Comparison of ENCODE assay signal across 8 cellular contexts in genomic region chr4:165208322-165208652, GRCh38. TPM values are rescaled to one million over a fixed set of nuclear protein-coding genes. Genes with fewer than 3 reads are reported as not detected.
A peak's percentile ranks its signal among the peaks of the same experiment; 100 is the strongest.
DNase-seq lines count a peak whose midpoint lies in the region; ATAC-seq, FAIRE-seq and TF ChIP-seq lines count a peak whose summit lies in the region.

No MANE protein-coding gene starts in this region.

- H3K4me1 Mint-ChIP-seq in stimulated activated effector memory CD8-positive, alpha-beta T cell treated with anti-CD3 and anti-CD28 coated beads, Interleukin-12 subunit alpha, Interleukin-12 subunit beta, amount 100 ng/mL, for 72 hours, result peaks cover 76% of the 10 kb centered on the region

- no peaks in the 10 kb centered on the region for H3K36me3 ChIP-seq in hepatocyte (replicated peaks; ENCODE audit: insufficient read depth, low read depth)

- no peaks in the 10 kb centered on the region for H3K9me2 ChIP-seq in hepatocyte (replicated peaks; ENCODE audit: insufficient read depth)

- FAIRE-seq in frontal cortex (lab: Jason Lieb, UNC), result no peak

- 14% methylated on average over 10 of the region's 10 CpGs for WGBS in hepatocyte (ENCODE audit: low lambda C conversion rate, missing lambda C conversion rate)

- peak overlapping the region; percentile 67 for H3K4me3 Mint-ChIP-seq in stimulated activated effector memory CD8-positive, alpha-beta T cell treated with anti-CD3 and anti-CD28 coated beads, Interleukin-12 subunit alpha, Interleukin-12 subunit beta, amount 100 ng/mL, for 72 hours

- H3K4me3 ChIP-seq in WI38 (ENCODE audit: low read depth, low read length) (peak overlapping the region; percentile 78), hepatocyte (peak overlapping the region; percentile 57)

- peak overlapping the region; percentile 45 for H2AFZ ChIP-seq in hepatocyte

- no peaks in the 10 kb centered on the region for H3K4me1 ChIP-seq in hepatocyte (ENCODE audit: insufficient read depth)

- no peaks in the 10 kb centered on the region for H3K27me3 ChIP-seq in hepatocyte

- peaks cover 41% of the 10 kb centered on the region for H3K79me2 ChIP-seq in hepatocyte

- peak overlapping the region; percentile 80 for H3K4me2 ChIP-seq in hepatocyte

- ATAC-seq in stimulated activated effector memory CD8-positive, alpha-beta T cell treated with anti-CD3 and anti-CD28 coated beads, Interleukin-12 subunit alpha, Interleukin-12 subunit beta, amount 100 ng/mL, for 72 hours, result no peak

- H3K27ac ChIP-seq in hepatocyte, result no peak overlapping the region

- no peaks in the 10 kb centered on the region for H3K9me3 Mint-ChIP-seq in stimulated activated effector memory CD8-positive, alpha-beta T cell treated with anti-CD3 and anti-CD28 coated beads, Interleukin-12 subunit alpha, Interleukin-12 subunit beta, amount 100 ng/mL, for 72 hours

- peak overlapping the region; percentile 83 for H3K27ac Mint-ChIP-seq in stimulated activated effector memory CD8-positive, alpha-beta T cell treated with anti-CD3 and anti-CD28 coated beads, Interleukin-12 subunit alpha, Interleukin-12 subunit beta, amount 100 ng/mL, for 72 hours

- peak; percentile 34 for DNase-seq in NCI-H146 (lab: John Stamatoyannopoulos, UW)
- DNase-seq in NCI-H146 treated with DMSO at 0.1 percent for 48 hours (lab: John Stamatoyannopoulos, UW; ENCODE audit: unreplicated experiment), result no peak
- DNase-seq in hepatocyte (ENCODE audit: low spot score), result no peak
- no peak for DNase-seq in stimulated activated effector memory CD8-positive, alpha-beta T cell treated with anti-CD3 and anti-CD28 coated beads, Interleukin-12 subunit alpha, Interleukin-12 subunit beta, amount 100 ng/mL, for 72 hours (ENCODE audit: low spot score in 2 of 2)
- DNase-seq in DMS153 treated with DMSO at 0.1 percent for 48 hours (lab: John Stamatoyannopoulos, UW; ENCODE audit: unreplicated experiment), result no peak
- no peak for DNase-seq in hippocampal formation (lab: John Stamatoyannopoulos, UW)
- DNase-seq in frontal cortex (ENCODE audit: low spot score in 2 of 2), result no peak

- no peaks in the 10 kb centered on the region for H3K9me3 ChIP-seq in hepatocyte (ENCODE audit: low read depth)

- H4K20me1 ChIP-seq in hepatocyte (ENCODE audit: insufficient read depth, poor library complexity, severe bottlenecking), result no peaks in the 10 kb centered on the region

- peaks cover 5% of the 10 kb centered on the region for H3K36me3 Mint-ChIP-seq in stimulated activated effector memory CD8-positive, alpha-beta T cell treated with anti-CD3 and anti-CD28 coated beads, Interleukin-12 subunit alpha, Interleukin-12 subunit beta, amount 100 ng/mL, for 72 hours

- TF ChIP-seq CTCF in WI38 (IDR thresholded peaks at IDR 0.05; ENCODE audit: low read depth, low read length) (no peak), hepatocyte (IDR thresholded peaks at IDR 0.05; ENCODE audit: poor library complexity) (no peak)

RNA-seq across cellular contexts. Expression of gene KLHL2, which starts 0.9 kb away (rescaled TPM):
- total RNA-seq in hepatocyte (16.7 and 21.3 TPM in 2 replicates), frontal cortex (81.1 TPM)
- 7.8 and 8.2 TPM in 2 replicates for polyA plus RNA-seq in hepatocyte
